In genomic region chr19:1221141-1221903, GRCh38 we compare ENCODE assay signal across 9 cellular contexts. TPM values are rescaled to one million over a fixed set of nuclear protein-coding genes. Genes with fewer than 3 reads are reported as not detected.
DNase-seq lines count a peak whose midpoint lies in the region; ATAC-seq, FAIRE-seq and TF ChIP-seq lines count a peak whose summit lies in the region.
"Had no signal": no experiment of that assay in that cellular context is flagged by ENCODE, and none has a peak within 500 bp of the region (broad histone marks: within the 10 kb centered on the region; RNA-seq: fewer than 3 reads in every experiment).

No MANE protein-coding gene starts in this region.

- H2AFZ ChIP-seq in GM23248 = no peak overlapping the region
- H2AFZ ChIP-seq in astrocyte (ENCODE audit: low read depth, low read length) = no peak overlapping the region

- intact Hi-C loops in right cardiac atrium (cut with DNase I) (no loop called here), spleen (cut with DNase I; ENCODE audit: low total_unique reads) (no loop called here)

- peak; percentile 68 to 71 for ATAC-seq in right cardiac atrium

- H3K9me3 ChIP-seq in GM23248 (ENCODE audit: low read depth) = no peaks in the 10 kb centered on the region
- H3K9me3 ChIP-seq in astrocyte (ENCODE audit: insufficient read depth, low read depth, low read length) = no peaks in the 10 kb centered on the region
- no peaks in the 10 kb centered on the region for H3K9me3 ChIP-seq in right cardiac atrium (ENCODE audit: control insufficient read depth, low read length)
- H3K9me3 ChIP-seq in spleen = no peaks in the 10 kb centered on the region

- H3K4me3 Mint-ChIP-seq in astrocyte (ENCODE audit: unreplicated experiment) = no peak overlapping the region
- H3K4me3 Mint-ChIP-seq: naive B cell had no signal

- FAIRE-seq in astrocyte (lab: Jason Lieb, UNC) = no peak

- H3K4me1 Mint-ChIP-seq in astrocyte (ENCODE audit: low read depth, unreplicated experiment) = peaks cover 3% of the 10 kb centered on the region

- 75 to 76% methylated on average over 23 to 32 of the region's 33 CpGs for WGBS in GM23248 (ENCODE audit: low coverage in 1 of 2, low lambda C conversion rate in 2 of 2, missing lambda C conversion rate in 2 of 2), 2 experiments
- 55% methylated on average over 33 of the region's 33 CpGs for WGBS in right cardiac atrium
- 76 to 81% (median 77%) methylated on average over 20 to 33 of the region's 33 CpGs for WGBS in spleen, 5 donors

- no peaks in the 10 kb centered on the region for H3K9me2 ChIP-seq in GM23248 (ENCODE audit: insufficient read depth)

- H4K20me1 ChIP-seq in GM23248 (ENCODE audit: insufficient read depth) (no peaks in the 10 kb centered on the region), astrocyte (ENCODE audit: insufficient read depth, low read length) (peaks cover 87% of the 10 kb centered on the region)

- H3K27me3 ChIP-seq in GM23248 (replicated peaks; ENCODE audit: insufficient read depth) (no peaks in the 10 kb centered on the region), astrocyte (ENCODE audit: insufficient read depth, low read length) (no peaks in the 10 kb centered on the region), right cardiac atrium (ENCODE audit: control insufficient read depth, insufficient read depth) (no peaks in the 10 kb centered on the region), spleen (replicated peaks in 1 of 7) (no peaks in the 10 kb centered on the region)

- H3K27me3 Mint-ChIP-seq in astrocyte (ENCODE audit: low read depth, unreplicated experiment) = no peaks in the 10 kb centered on the region
- H3K27me3 Mint-ChIP-seq: naive B cell had no signal

- H3K9ac ChIP-seq in GM23248 (no peak overlapping the region), astrocyte (ENCODE audit: low read length) (no peak overlapping the region)

- H3K4me1 ChIP-seq in GM23248 (ENCODE audit: insufficient read depth) (peaks cover under 1% of the 10 kb centered on the region; the same call in 1 of the 2 replicates), astrocyte (ENCODE audit: insufficient read depth, low read length) (peaks cover 8% of the 10 kb centered on the region), right cardiac atrium (ENCODE audit: control insufficient read depth, insufficient read depth, low read length) (no peaks in the 10 kb centered on the region), spleen (peaks cover 8 to 71% (median 46%) of the 10 kb centered on the region in 6 donors)

- no peaks in the 10 kb centered on the region for H3K36me3 Mint-ChIP-seq in astrocyte (ENCODE audit: low read depth, unreplicated experiment)
- H3K36me3 Mint-ChIP-seq: naive B cell had no signal

- H3K4me2 ChIP-seq in GM23248 (ENCODE audit: unreplicated experiment) (no peak overlapping the region), astrocyte (ENCODE audit: low read length) (no peak overlapping the region)

- H3K27ac ChIP-seq in GM23248 = no peak overlapping the region
- no peak overlapping the region for H3K27ac ChIP-seq in astrocyte (ENCODE audit: low read depth, low read length)
- no peak overlapping the region for H3K27ac ChIP-seq in right cardiac atrium (ENCODE audit: low read length)
- H3K27ac ChIP-seq in spleen = peak overlapping the region in 4 of 8 donors; percentile 27 to 55 (median 38)

- DNase-seq in GM23248 = peak; percentile 63
- no peak for DNase-seq in astrocyte (ENCODE audit: low read depth)
- DNase-seq in right cardiac atrium = peak; percentile 83 to 93 (median 92)
- no peak for DNase-seq in spleen
- no peak for DNase-seq in NCI-H128 (lab: John Stamatoyannopoulos, UW; ENCODE audit: unreplicated experiment)
- DNase-seq in SIG-M5 (lab: John Stamatoyannopoulos, UW) = no peak
- DNase-seq in NCI-H1694 (lab: John Stamatoyannopoulos, UW) = no peak
- no peak for DNase-seq in kidney glomerular epithelial cell (lab: John Stamatoyannopoulos, UW)
- DNase-seq: naive B cell had no signal

- H3F3A ChIP-seq in GM23248 (ENCODE audit: insufficient read depth) = no peaks in the 10 kb centered on the region

- peaks cover 49% of the 10 kb centered on the region for H3K79me2 ChIP-seq in GM23248 (ENCODE audit: insufficient read depth)
- H3K79me2 ChIP-seq in astrocyte (ENCODE audit: insufficient read depth, low read length) = peaks cover 41% of the 10 kb centered on the region

- in situ Hi-C loops in GM23248 (cut with MboI) = no loop called here

- H3K36me3 ChIP-seq in GM23248 (ENCODE audit: low read depth) (no peaks in the 10 kb centered on the region; the same call in 1 of the 2 replicates), astrocyte (ENCODE audit: insufficient read depth, low read length) (no peaks in the 10 kb centered on the region), spleen (peaks cover 0 to 97% (median 63%) of the 10 kb centered on the region in 6 donors)

- TF ChIP-seq CTCF in astrocyte (IDR thresholded peaks at IDR 0.05; ENCODE audit: insufficient read depth, low read depth, low read length) (peak; percentile 40), spleen (IDR thresholded peaks at IDR 0.05 in 8 of 11, conservative IDR thresholded peaks at IDR 0.05 in 3 of 11) (peak; percentile 34 to 88 (median 76))

- H3K27ac Mint-ChIP-seq in astrocyte (ENCODE audit: unreplicated experiment) = no peak overlapping the region
- H3K27ac Mint-ChIP-seq: naive B cell had no signal

- H3K9me3 Mint-ChIP-seq in astrocyte (ENCODE audit: unreplicated experiment) = no peaks in the 10 kb centered on the region
- H3K9me3 Mint-ChIP-seq: naive B cell had no signal

- no peak for TF ChIP-seq POLR2A in spleen (IDR thresholded peaks at IDR 0.05)

- H3K4me3 ChIP-seq in GM23248 (no peak overlapping the region), astrocyte (ENCODE audit: insufficient read depth, low read depth, low read length) (no peak overlapping the region), right cardiac atrium (ENCODE audit: low read length) (no peak overlapping the region), spleen (no peak overlapping the region)

RNA-seq across cellular contexts. Expression of gene STK11, which starts 15.7 kb away (rescaled TPM):
- total RNA-seq in GM23248 (2014; rRNA removed; shearing (Covaris generic)) = 64.1 and 66.5 TPM in 2 replicates
- polyA plus RNA-seq in GM23248 (2016; fragmentation: Nextera tagmentation; extraction: Ambion mirVana) (4.3 and 4.6 TPM in 2 replicates), right cardiac atrium (64.5 TPM), spleen (100 to 1,000 TPM in 1 of 3 donors, 10 to 100 TPM in 2; 44.0 to 107 (median 46.7) TPM)
- total RNA-seq in astrocyte (61.6 and 67.9 TPM in 2 replicates), right cardiac atrium (10 to 100 TPM; 56.9 to 62.0 (median 57.7) TPM), spleen (10 to 100 TPM; 52.1 to 85.0 (median 75.3) TPM)

RNA-seq across cellular contexts. Expression of gene CBARP, which starts 16.5 kb away (rescaled TPM):
- 2.7 and 4.5 TPM in 2 replicates for total RNA-seq in GM23248 (2014; rRNA removed; shearing (Covaris generic))
- polyA plus RNA-seq in GM23248 (2016; fragmentation: Nextera tagmentation; extraction: Ambion mirVana) (0.29 and 0.41 TPM in 2 replicates), right cardiac atrium (0.97 TPM), spleen (under 1 TPM in 2 of 3 donors, not detected in 1; 0.05 to 0.48 TPM)
- total RNA-seq in astrocyte (18.8 and 19.8 TPM in 2 replicates), right cardiac atrium (1 to 10 TPM in 3 of 4 donors, under 1 TPM in 1; 0.89 to 2.2 (median 1.5) TPM), spleen (1 to 10 TPM in 1 of 7 donors, under 1 TPM in 5, not detected in 1; 0.12 to 1.2 (median 0.41) TPM)

RNA-seq across cellular contexts. Expression of gene ATP5F1D, which starts 20.2 kb away (rescaled TPM):
- total RNA-seq in GM23248 (2014; rRNA removed; shearing (Covaris generic)) = 27.4 and 38.9 TPM in 2 replicates
- polyA plus RNA-seq in GM23248 (2016; fragmentation: Nextera tagmentation; extraction: Ambion mirVana) (287 and 290 TPM in 2 replicates), right cardiac atrium (660 TPM), spleen (100 to 1,000 TPM; 164 to 166 (median 165) TPM)
- total RNA-seq in astrocyte (154 and 170 TPM in 2 replicates), right cardiac atrium (100 to 1,000 TPM; 490 to 706 (median 622) TPM), spleen (100 to 1,000 TPM in 4 of 7 donors, 10 to 100 TPM in 3; 49.1 to 131 (median 102) TPM)

RNA-seq across cellular contexts. Expression of gene MIDN, which starts 27.1 kb away (rescaled TPM):
- total RNA-seq in GM23248 (2014; rRNA removed; shearing (Covaris generic)) = 9.4 and 18.5 TPM in 2 replicates
- polyA plus RNA-seq in GM23248 (2016; fragmentation: Nextera tagmentation; extraction: Ambion mirVana) (3.1 and 4.0 TPM in 2 replicates), right cardiac atrium (45.6 TPM), spleen (10 to 100 TPM; 16.5 to 48.9 (median 19.1) TPM)
- total RNA-seq in astrocyte (119 and 141 TPM in 2 replicates), right cardiac atrium (100 to 1,000 TPM in 1 of 4 donors, 10 to 100 TPM in 3; 50.2 to 123 (median 62.4) TPM), spleen (100 to 1,000 TPM in 4 of 7 donors, 10 to 100 TPM in 3; 42.1 to 223 (median 138) TPM)

RNA-seq across cellular contexts. Expression of gene SBNO2, which starts 47.3 kb away (rescaled TPM):
- total RNA-seq in GM23248 (2014; rRNA removed; shearing (Covaris generic)) = 64.5 and 70.4 TPM in 2 replicates
- polyA plus RNA-seq in GM23248 (2016; fragmentation: Nextera tagmentation; extraction: Ambion mirVana) (7.5 and 11.9 TPM in 2 replicates), right cardiac atrium (13.4 TPM), spleen (10 to 100 TPM; 16.2 to 62.0 (median 29.8) TPM)
- total RNA-seq in astrocyte (39.3 and 43.2 TPM in 2 replicates), right cardiac atrium (10 to 100 TPM; 18.0 to 44.5 (median 20.5) TPM), spleen (100 to 1,000 TPM in 5 of 7 donors, 10 to 100 TPM in 2; 51.7 to 230 (median 168) TPM)

Comparison
In these comparisons a context has a peak if more than half of its experiments do, and no peak if none do; other contexts are left out.
1. DNase-seq: peak in GM23248 (single experiment) and right cardiac atrium (3 of 3); none in astrocyte (single experiment), spleen (single experiment), NCI-H128 (single experiment), SIG-M5 (single experiment), NCI-H1694 (single experiment) and kidney glomerular epithelial cell (single experiment).